In the genomic region with DNA sequence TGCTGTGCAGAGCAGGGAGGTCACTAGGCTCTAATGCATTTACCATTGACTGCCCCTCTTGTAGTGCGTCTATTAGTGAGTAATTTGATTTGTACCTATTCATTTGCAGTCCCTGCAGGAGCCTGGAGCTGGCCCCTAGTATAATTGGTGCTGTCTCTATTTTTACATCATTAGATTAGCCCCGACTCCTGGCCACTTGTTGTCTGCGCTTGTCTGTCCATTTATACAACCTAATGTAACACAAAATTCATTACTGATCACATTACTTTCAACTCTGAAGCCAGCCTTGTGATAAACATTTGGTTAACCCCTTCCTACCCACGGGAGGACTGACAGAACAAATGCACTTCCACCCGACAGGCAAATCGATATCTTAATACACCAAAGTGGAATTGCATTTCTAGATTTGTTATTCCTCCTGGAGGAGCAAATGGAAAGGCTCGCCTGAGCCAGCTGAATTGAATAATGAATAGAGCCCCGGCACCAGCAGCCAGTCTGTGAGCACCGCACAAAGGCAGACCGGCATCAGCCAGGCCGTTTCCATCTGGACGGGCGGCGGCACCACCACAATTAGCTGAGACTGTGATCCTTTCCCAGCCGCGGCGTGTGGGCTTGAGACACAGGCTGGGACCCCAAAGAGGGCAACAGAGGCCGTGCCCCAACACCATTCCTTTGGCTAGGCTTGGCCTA, we compare ENCODE assay signal across 32 cellular contexts. TPM values are rescaled to one million over a fixed set of nuclear protein-coding genes. Genes with fewer than 3 reads are reported as not detected.
A peak's percentile ranks its signal among the peaks of the same experiment; 100 is the strongest.
DNase-seq lines count a peak whose midpoint lies in the region; ATAC-seq and TF ChIP-seq lines count a peak whose summit lies in the region.
"Had no signal": no experiment of that assay in that cellular context is flagged by ENCODE, and none has a peak within 500 bp of the region (broad histone marks: within the 10 kb centered on the region; RNA-seq: fewer than 3 reads in every experiment).

No MANE protein-coding gene starts in this region.

- peak overlapping the region; percentile 56 for H3K27ac Mint-ChIP-seq in mesothelial cell of epicardium
- peak overlapping the region; percentile 15 for H3K27ac Mint-ChIP-seq in type B pancreatic cell
- H3K27ac Mint-ChIP-seq: activated naive CD8-positive, alpha-beta T cell treated with anti-CD3 and anti-CD28 coated beads, Interleukin-2, amount 10 ng/mL, durations not matched to agents 7 days and 5 days; CD4-positive, alpha-beta memory T cell; HFFc6; memory B cell; progenitor cell of endocrine pancreas; stimulated activated memory B cell treated with anti-CD40 and anti-IgM and Interleukin-4, amounts not matched to agents 10 μg/mL and 1 μg/mL and 100 μg/mL, for 72 hours had no signal

- H3K27me3 Mint-ChIP-seq in mesothelial cell of epicardium (ENCODE audit: low read depth): no peaks in the 10 kb centered on the region
- peaks cover 16% of the 10 kb centered on the region for H3K27me3 Mint-ChIP-seq in type B pancreatic cell
- H3K27me3 Mint-ChIP-seq: activated naive CD8-positive, alpha-beta T cell treated with anti-CD3 and anti-CD28 coated beads, Interleukin-2, amount 10 ng/mL, durations not matched to agents 7 days and 5 days; CD4-positive, alpha-beta memory T cell; memory B cell; stimulated activated memory B cell treated with anti-CD40 and anti-IgM and Interleukin-4, amounts not matched to agents 10 μg/mL and 1 μg/mL and 100 μg/mL, for 72 hours had no signal

- H3K27me3 ChIP-seq in WERI-Rb-1 (ENCODE audit: insufficient read depth, low read depth, severe bottlenecking): no peaks in the 10 kb centered on the region
- H3K27me3 ChIP-seq: ascending aorta, colonic mucosa, neutrophil, upper lobe of left lung had no signal

- H3K36me3 ChIP-seq in WERI-Rb-1: no peaks in the 10 kb centered on the region
- H3K36me3 ChIP-seq: ascending aorta, colonic mucosa, neutrophil, upper lobe of left lung had no signal

- no peak; the same call in 2 of the 3 replicates for ATAC-seq in SK-N-SH treated with all-trans-retinoic acid at 6 μM for 48 hours
- no peak for ATAC-seq in GM21717 (IDR thresholded peaks at IDR 0.05; ENCODE audit: unreplicated experiment)
- ATAC-seq: left cardiac atrium; Panc1; stimulated activated memory B cell treated with anti-CD40 and anti-IgM and Interleukin-4, amounts not matched to agents 10 μg/mL and 1 μg/mL and 100 μg/mL, for 72 hours had no signal

- no peak overlapping the region for H3K27ac ChIP-seq in WERI-Rb-1
- H3K27ac ChIP-seq: ascending aorta, colonic mucosa, neutrophil, VCaP had no signal

- H3K9me3 ChIP-seq in WERI-Rb-1 (ENCODE audit: severe bottlenecking): no peaks in the 10 kb centered on the region
- H3K9me3 ChIP-seq: ascending aorta, colonic mucosa, neutrophil, upper lobe of left lung had no signal

- H3K9me3 Mint-ChIP-seq in mesothelial cell of epicardium: no peaks in the 10 kb centered on the region
- H3K9me3 Mint-ChIP-seq in type B pancreatic cell: no peaks in the 10 kb centered on the region
- H3K9me3 Mint-ChIP-seq: activated naive CD8-positive, alpha-beta T cell treated with anti-CD3 and anti-CD28 coated beads, Interleukin-2, amount 10 ng/mL, durations not matched to agents 7 days and 5 days; CD4-positive, alpha-beta memory T cell; HFFc6; memory B cell; stimulated activated memory B cell treated with anti-CD40 and anti-IgM and Interleukin-4, amounts not matched to agents 10 μg/mL and 1 μg/mL and 100 μg/mL, for 72 hours had no signal

- H3K4me1 Mint-ChIP-seq in mesothelial cell of epicardium: peaks cover 58% of the 10 kb centered on the region
- peaks cover 32% of the 10 kb centered on the region for H3K4me1 Mint-ChIP-seq in type B pancreatic cell (ENCODE audit: unreplicated experiment)
- H3K4me1 Mint-ChIP-seq: CD4-positive, alpha-beta memory T cell; stimulated activated memory B cell treated with anti-CD40 and anti-IgM and Interleukin-4, amounts not matched to agents 10 μg/mL and 1 μg/mL and 100 μg/mL, for 72 hours had no signal

- peak; percentile 58 for DNase-seq in NCI-H82 (lab: John Stamatoyannopoulos, UW)
- no peak for DNase-seq in NCI-H82 treated with DMSO at 0.1 percent for 48 hours (lab: John Stamatoyannopoulos, UW; ENCODE audit: unreplicated experiment)
- no peak for DNase-seq in mesothelial cell of epicardium (ENCODE audit: low spot score in 2 of 2, unreplicated experiment in 2 of 2)
- no peak for DNase-seq in type B pancreatic cell (ENCODE audit: extremely low spot score, unreplicated experiment)
- DNase-seq in T1000 (lab: John Stamatoyannopoulos, UW): no peak
- DNase-seq in WERI-Rb-1: no peak
- DNase-seq: activated CD4-positive, alpha-beta T cell treated with anti-CD3 and anti-CD28 coated beads for 48 hours; activated CD8-positive, alpha-beta memory T cell treated with anti-CD3 and anti-CD28 coated beads for 24 hours; activated gamma-delta T cell; activated naive CD8-positive, alpha-beta T cell treated with anti-CD3 and anti-CD28 coated beads, Interleukin-2, amount 10 ng/mL, durations not matched to agents 7 days and 5 days; CD4-positive, alpha-beta memory T cell; colonic mucosa; effector CD4-positive, alpha-beta T cell; HFFc6; KG1; left cardiac atrium; NCI-H1105; NCI-H2081; NCI-H226; NCI-H526 treated with DMSO at 0.1 percent for 48 hours; SHP77 treated with DMSO at 0.1 percent for 48 hours; T-helper 9 cell had no signal

- no peak for TF ChIP-seq CTCF in mesothelial cell of epicardium (IDR thresholded peaks at IDR 0.05; ENCODE audit: unreplicated experiment)
- TF ChIP-seq CTCF in type B pancreatic cell (conservative IDR thresholded peaks at IDR 0.05): no peak
- no peak for TF ChIP-seq CTCF in WERI-Rb-1 (IDR thresholded peaks at IDR 0.05; ENCODE audit: low read depth, low read length)

- H3K36me3 Mint-ChIP-seq in mesothelial cell of epicardium (no peaks in the 10 kb centered on the region), type B pancreatic cell (peaks cover 4% of the 10 kb centered on the region)
- H3K36me3 Mint-ChIP-seq: activated naive CD8-positive, alpha-beta T cell treated with anti-CD3 and anti-CD28 coated beads, Interleukin-2, amount 10 ng/mL, durations not matched to agents 7 days and 5 days had no signal

- no peak overlapping the region for H3K4me3 Mint-ChIP-seq in mesothelial cell of epicardium
- H3K4me3 Mint-ChIP-seq in type B pancreatic cell: no peak overlapping the region
- H3K4me3 Mint-ChIP-seq: activated naive CD8-positive, alpha-beta T cell treated with anti-CD3 and anti-CD28 coated beads, Interleukin-2, amount 10 ng/mL, durations not matched to agents 7 days and 5 days; CD4-positive, alpha-beta memory T cell; HFFc6; memory B cell; stimulated activated memory B cell treated with anti-CD40 and anti-IgM and Interleukin-4, amounts not matched to agents 10 μg/mL and 1 μg/mL and 100 μg/mL, for 72 hours had no signal

- no peak overlapping the region for H3K4me3 ChIP-seq in WERI-Rb-1 (ENCODE audit: low read depth, low read length)
- H3K4me3 ChIP-seq: ascending aorta, colonic mucosa, upper lobe of left lung had no signal

TF ChIP-seq in SK-N-SH treated with all-trans-retinoic acid at 6 μM for 48 hours, 23 proteins besides CTCF, POLR2A, EP300 and RAD21 (continues in another document):
- TF ChIP-seq SNAI2 (CRISPR knock-in tag; IDR thresholded peaks at IDR 0.05): peak; percentile 72; the same call in 1 of the 2 replicates
- peak; percentile 48; the same call in 1 of the 2 replicates for TF ChIP-seq ZFP3 (CRISPR knock-in tag; IDR thresholded peaks at IDR 0.05)
- 0 out of 2 replicates have a peak, but pooled peaks have one; percentile 7 for TF ChIP-seq PATZ1 (CRISPR knock-in tag; IDR thresholded peaks at IDR 0.05; ENCODE audit: borderline replicate concordance)
- no peak for TF ChIP-seq ZC3H10 (CRISPR knock-in tag; IDR thresholded peaks at IDR 0.05)
- no peak; the same call in 1 of the 2 replicates for TF ChIP-seq ZNF70 (CRISPR knock-in tag; IDR thresholded peaks at IDR 0.05)
- no peak for TF ChIP-seq ESRRG (CRISPR knock-in tag; IDR thresholded peaks at IDR 0.05)
- peak; percentile 78 for TF ChIP-seq TCF4 (CRISPR knock-in tag; IDR thresholded peaks at IDR 0.05; ENCODE audit: borderline replicate concordance)
- no peak for TF ChIP-seq ARNTL (CRISPR knock-in tag; IDR thresholded peaks at IDR 0.05; ENCODE audit: borderline replicate concordance, low read depth)
- no peak for TF ChIP-seq PPARA (CRISPR knock-in tag; IDR thresholded peaks at IDR 0.05; ENCODE audit: borderline replicate concordance)
- TF ChIP-seq RARB (CRISPR knock-in tag; IDR thresholded peaks at IDR 0.05): no peak
- TF ChIP-seq, protein P1, sequence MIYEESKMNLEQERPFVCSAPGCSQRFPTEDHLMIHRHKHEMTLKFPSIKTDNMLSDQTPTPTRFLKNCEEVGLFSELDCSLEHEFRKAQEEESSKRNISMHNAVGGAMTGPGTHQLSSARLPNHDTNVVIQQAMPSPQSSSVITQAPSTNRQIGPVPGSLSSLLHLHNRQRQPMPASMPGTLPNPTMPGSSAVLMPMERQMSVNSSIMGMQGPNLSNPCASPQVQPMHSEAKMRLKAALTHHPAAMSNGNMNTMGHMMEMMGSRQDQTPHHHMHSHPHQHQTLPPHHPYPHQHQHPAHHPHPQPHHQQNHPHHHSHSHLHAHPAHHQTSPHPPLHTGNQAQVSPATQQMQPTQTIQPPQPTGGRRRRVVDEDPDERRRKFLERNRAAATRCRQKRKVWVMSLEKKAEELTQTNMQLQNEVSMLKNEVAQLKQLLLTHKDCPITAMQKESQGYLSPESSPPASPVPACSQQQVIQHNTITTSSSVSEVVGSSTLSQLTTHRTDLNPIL (CRISPR knock-in tag; IDR thresholded peaks at IDR 0.05; ENCODE audit: low read depth): peak; percentile 40; the same call in 1 of the 2 replicates

RNA-seq across cellular contexts. Expression of gene TBX2, which starts 18.7 kb away (rescaled TPM):
- total RNA-seq in mesothelial cell of epicardium: 164 to 176 TPM (median 173 TPM) in 3 replicates
- 8.7 and 55.9 TPM in 2 replicates for total RNA-seq in type B pancreatic cell (ENCODE audit: low replicate concordance)
- total RNA-seq: activated naive CD8-positive, alpha-beta T cell treated with anti-CD3 and anti-CD28 coated beads, Interleukin-2, amount 10 ng/mL, durations not matched to agents 7 days and 5 days; CD4-positive, alpha-beta memory T cell had no signal
